In genomic region chr11:26842883-26843282, GRCh38 we compare ENCODE assay signal across 18 cellular contexts.
DNase-seq lines count a peak whose midpoint lies in the region; ATAC-seq and TF ChIP-seq lines count a peak whose summit lies in the region.
"Had no signal": no experiment of that assay in that cellular context is flagged by ENCODE, and none has a peak within 500 bp of the region (broad histone marks: within the 10 kb centered on the region; RNA-seq: fewer than 3 reads in every experiment).

No MANE protein-coding gene starts in this region.

- no peaks in the 10 kb centered on the region for H3K27me3 ChIP-seq in rectal smooth muscle tissue (ENCODE audit: control insufficient read depth, insufficient read depth, low read length)
- H3K27me3 ChIP-seq in uterus: no peaks in the 10 kb centered on the region
- no peaks in the 10 kb centered on the region for H3K27me3 ChIP-seq in spleen (replicated peaks in 1 of 7)
- H3K27me3 ChIP-seq: right atrium auricular region had no signal

- no peak for DNase-seq in OCI-LY7 (ENCODE audit: low spot score)
- no peak for DNase-seq in epithelial cell of prostate (ENCODE audit: low read depth, low spot score)
- no peak for DNase-seq in uterus
- no peak for DNase-seq in NCI-H526 (lab: John Stamatoyannopoulos, UW)
- DNase-seq in spleen: no peak
- DNase-seq: activated CD4-positive, alpha-beta T cell treated with anti-CD3 and anti-CD28 coated beads for 1 hour; activated CD8-positive, alpha-beta memory T cell treated with anti-CD3 and anti-CD28 coated beads for 24 hours; activated naive CD4-positive, alpha-beta T cell treated with anti-CD3 and anti-CD28 coated beads, Interleukin-2, amount 10 ng/mL, durations not matched to agents 7 days and 5 days; activated T-cell treated with anti-CD3 and anti-CD28 coated beads, Interleukin-2, amount 50 U/mL, for 48 hours; anterior cingulate cortex; endodermal cell; NCI-H1092 treated with DMSO at 0.1 percent for 48 hours; NCI-H2081 treated with DMSO at 0.1 percent for 48 hours; stimulated activated naive B cell treated with anti-CD40 and anti-IgM and Interleukin-4, amounts not matched to agents 10 μg/mL and 1 μg/mL and 100 μg/mL, for 72 hours had no signal

- intact Hi-C loops in OCI-LY7 (cut with micrococcal nuclease; ENCODE audit: unreplicated experiment) (no loop called here), uterus (cut with DNase I; ENCODE audit: low total_unique reads) (no loop called here), spleen (cut with DNase I; ENCODE audit: low total_unique reads) (no loop called here)

- H4K20me1 ChIP-seq in OCI-LY7 (ENCODE audit: insufficient read depth, low read length): no peaks in the 10 kb centered on the region

- no peak for ATAC-seq in HG03039 (IDR thresholded peaks at IDR 0.05; ENCODE audit: unreplicated experiment)
- ATAC-seq: stimulated activated naive B cell treated with anti-CD40 and anti-IgM and Interleukin-4, amounts not matched to agents 10 μg/mL and 1 μg/mL and 100 μg/mL, for 72 hours had no signal

- no peak for TF ChIP-seq CTCF in OCI-LY7 (conservative IDR thresholded peaks at IDR 0.05; ENCODE audit: low read length)
- no peak for TF ChIP-seq CTCF in uterus (IDR thresholded peaks at IDR 0.05)
- no peak for TF ChIP-seq CTCF in spleen (IDR thresholded peaks at IDR 0.05 in 8 of 11, conservative IDR thresholded peaks at IDR 0.05 in 3 of 11)

- H3K4me1 ChIP-seq in OCI-LY7 (ENCODE audit: insufficient read depth, low read length, poor library complexity, severe bottlenecking) (no peaks in the 10 kb centered on the region), rectal smooth muscle tissue (ENCODE audit: control insufficient read depth, insufficient read depth, low read length) (peaks cover 13% of the 10 kb centered on the region), uterus (peaks cover 0 to 17% of the 10 kb centered on the region in 2 donors), spleen (peaks cover 0 to 7% (median 0%) of the 10 kb centered on the region in 6 donors)
- H3K4me1 ChIP-seq: right atrium auricular region had no signal

- WGBS in spleen, 5 donors: 69 to 74% (median 69%) methylated on average over 2 of the region's 2 CpGs

- H3K36me3 ChIP-seq in OCI-LY7 (ENCODE audit: insufficient read depth, low read length) (no peaks in the 10 kb centered on the region), rectal smooth muscle tissue (ENCODE audit: control insufficient read depth, insufficient read depth, low read length) (no peaks in the 10 kb centered on the region), uterus (no peaks in the 10 kb centered on the region), spleen (no peaks in the 10 kb centered on the region)
- H3K36me3 ChIP-seq: right atrium auricular region had no signal

- H3K9me3 ChIP-seq in OCI-LY7 (ENCODE audit: low read length) (no peaks in the 10 kb centered on the region), uterus (no peaks in the 10 kb centered on the region), spleen (no peaks in the 10 kb centered on the region)
- H3K9me3 ChIP-seq: right atrium auricular region had no signal

- no peaks in the 10 kb centered on the region for H3K9me2 ChIP-seq in OCI-LY7 (ENCODE audit: insufficient read depth, low read length)

- CTCF ChIA-PET in OCI-LY7 (lab: Charles Lee; ENCODE audit: unreplicated experiment): no interaction called here

- BruUV-seq in OCI-LY7 (replicated peaks; lab: Mats Ljungman, UMichigan): no TSS peak

- TF ChIP-seq POLR2A in uterus (IDR thresholded peaks at IDR 0.05) (no peak), spleen (IDR thresholded peaks at IDR 0.05) (no peak)

- H3K9ac ChIP-seq in rectal smooth muscle tissue (ENCODE audit: low read length): no peak overlapping the region

- POLR2A ChIA-PET in OCI-LY7 (lab: Charles Lee): no interaction called here

- H3K4me3 ChIP-seq in OCI-LY7 (ENCODE audit: low read depth, low read length, poor library complexity, severe bottlenecking) (no peak overlapping the region), rectal smooth muscle tissue (ENCODE audit: low read length) (no peak overlapping the region), uterus (no peak overlapping the region), spleen (no peak overlapping the region)
- H3K4me3 ChIP-seq: lung, right atrium auricular region had no signal

- 0 out of 2 replicates have a peak overlapping the region, but pooled peaks have one; percentile 8 for H2AFZ ChIP-seq in OCI-LY7 (ENCODE audit: low read length)

- H3K27ac ChIP-seq in OCI-LY7 (ENCODE audit: low read depth, low read length, poor library complexity, severe bottlenecking) (no peak overlapping the region), epithelial cell of prostate (peak overlapping the region; percentile 39), rectal smooth muscle tissue (ENCODE audit: low read depth, low read length) (peak overlapping the region; percentile 27), uterus (peak overlapping the region; percentile 64 to 72), spleen (no peak overlapping the region)

- H3K4me2 ChIP-seq in OCI-LY7 (ENCODE audit: low read length): no peak overlapping the region

- no peaks in the 10 kb centered on the region for H3K79me2 ChIP-seq in OCI-LY7 (ENCODE audit: insufficient read depth, low read depth, low read length)

Comparison
In these comparisons a context has a peak if more than half of its experiments do, and no peak if none do; other contexts are left out.
1. H3K27ac ChIP-seq: peak in epithelial cell of prostate (single experiment), rectal smooth muscle tissue (single experiment) and uterus (2 of 2); none in OCI-LY7 (single experiment) and spleen (0 of 8).